In the genomic region with DNA sequence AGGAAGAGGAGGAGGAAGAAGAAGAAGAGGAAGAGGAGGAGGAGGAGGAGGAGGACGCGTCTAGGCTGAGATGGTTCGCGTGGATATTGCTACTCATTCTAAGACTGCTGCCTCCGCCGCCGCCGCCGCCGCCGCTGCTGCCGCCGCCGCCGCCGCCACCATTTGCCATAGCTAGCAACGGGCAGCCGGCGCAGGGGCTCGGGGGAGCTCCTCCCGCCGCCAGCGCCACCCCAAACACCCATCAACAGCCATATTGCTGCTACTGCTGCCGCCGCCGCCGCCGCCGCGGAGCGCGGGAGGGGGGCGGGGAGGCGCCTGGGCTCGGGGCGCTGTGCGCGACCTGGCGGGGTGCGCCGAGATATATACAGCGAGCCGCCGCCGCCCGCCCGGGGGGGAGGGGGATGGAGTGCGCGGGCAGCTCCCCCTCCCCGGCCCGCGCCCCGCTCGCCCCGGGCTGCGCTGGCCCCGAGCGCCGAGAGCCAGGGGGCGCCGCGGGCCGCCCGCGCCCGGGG, we compare ENCODE assay signal across 8 cellular contexts. TPM values are rescaled to one million over a fixed set of nuclear protein-coding genes. Genes with fewer than 3 reads are reported as not detected.
A peak's percentile ranks its signal among the peaks of the same experiment; 100 is the strongest.
DNase-seq lines count a peak whose midpoint lies in the region; ATAC-seq and TF ChIP-seq lines count a peak whose summit lies in the region.

A gene (minus strand): TSS at position 335 of the 512 bp plus-strand sequence.

- H3K4me1 ChIP-seq in Panc1 (ENCODE audit: control insufficient read depth, insufficient read depth, low read length): peaks cover 38% of the 10 kb centered on the region
- H3K4me1 ChIP-seq in endocrine pancreas (ENCODE audit: control insufficient read depth, insufficient read depth, low read length): peaks cover 7% of the 10 kb centered on the region
- H3K4me1 ChIP-seq in mucosa of rectum (ENCODE audit: control insufficient read depth in 2 of 2, insufficient read depth in 2 of 2, low read length in 2 of 2): no peaks in the 10 kb centered on the region
- H3K4me1 ChIP-seq in vagina: peaks cover 11% of the 10 kb centered on the region

- CTCF ChIA-PET in Panc1 (lab: Charles Lee): interaction anchor here (0.5 to 0.6 kb wide), 2 partner anchors 322 to 479 kb away, joined by 4 to 5 read pairs; no protein-coding TSS in a partner anchor

- H3K9me3 ChIP-seq in Panc1 (ENCODE audit: control insufficient read depth, insufficient read depth, low read depth, low read length) (no peaks in the 10 kb centered on the region), endocrine pancreas (ENCODE audit: control insufficient read depth, low read length) (no peaks in the 10 kb centered on the region), mucosa of rectum (ENCODE audit: control insufficient read depth in 2 of 2, low read length in 2 of 2) (no peaks in the 10 kb centered on the region), vagina (no peaks in the 10 kb centered on the region)

- peak within 1 kb of the TSS; percentile 87 to 90 for H3K4me3 ChIP-seq in Panc1 (ENCODE audit: low read depth in 2 of 2, low read length in 2 of 2)
- H3K4me3 ChIP-seq in endocrine pancreas (ENCODE audit: control insufficient read depth, insufficient read depth, low read length): peak within 1 kb of the TSS; percentile 79
- H3K4me3 ChIP-seq in mucosa of rectum (ENCODE audit: low read length in 2 of 2): peak within 1 kb of the TSS; percentile 68 to 73
- H3K4me3 ChIP-seq in vagina: peak within 1 kb of the TSS; percentile 48 to 69

- H3K36me3 ChIP-seq in Panc1 (ENCODE audit: control insufficient read depth, insufficient read depth, low read length) (no peaks in the 10 kb centered on the region), endocrine pancreas (ENCODE audit: control insufficient read depth, insufficient read depth, low read length) (no peaks in the 10 kb centered on the region), mucosa of rectum (ENCODE audit: control insufficient read depth in 2 of 2, insufficient read depth in 2 of 2, low read length in 2 of 2) (no peaks in the 10 kb centered on the region), vagina (no peaks in the 10 kb centered on the region)

- no peaks in the 10 kb centered on the region for H3K4me1 Mint-ChIP-seq in activated CD4-positive, alpha-beta T cell treated with anti-CD3 and anti-CD28 coated beads, Interleukin-2, amount 10 ng/mL, durations not matched to agents 24 days and 14 days

- H3K4me3 Mint-ChIP-seq in activated CD4-positive, alpha-beta T cell treated with anti-CD3 and anti-CD28 coated beads, Interleukin-2, amount 10 ng/mL, durations not matched to agents 24 days and 14 days: no peak within 1 kb of the TSS

- no peaks in the 10 kb centered on the region for H3K9me3 Mint-ChIP-seq in activated CD4-positive, alpha-beta T cell treated with anti-CD3 and anti-CD28 coated beads, Interleukin-2, amount 10 ng/mL, durations not matched to agents 24 days and 14 days

- peak; percentile 25; the same call in 1 of the 2 replicates for TF ChIP-seq CTCF in Panc1 (IDR thresholded peaks at IDR 0.05)
- TF ChIP-seq CTCF in vagina (IDR thresholded peaks at IDR 0.05): no peak

- H3K27ac ChIP-seq in Panc1 (ENCODE audit: low read length): peak within 1 kb of the TSS; percentile 91
- peak within 1 kb of the TSS; percentile 49 to 56 for H3K27ac ChIP-seq in mucosa of rectum (ENCODE audit: low read depth in 2 of 2, low read length in 2 of 2)
- peak within 1 kb of the TSS; percentile 53 for H3K27ac ChIP-seq in vagina

- H3K9ac ChIP-seq in endocrine pancreas (ENCODE audit: control insufficient read depth, insufficient read depth, low read length) (peak within 1 kb of the TSS; percentile 94), mucosa of rectum (ENCODE audit: low read depth in 1 of 2, low read length in 2 of 2) (peak within 1 kb of the TSS; percentile 47 to 62)

- in situ Hi-C loops in Panc1 (cut with HindIII; ENCODE audit: low pct_unique_long_range_greater_than_20kb, low sequenced_read_pairs): no loop called here

- intact Hi-C loops in activated CD4-positive, alpha-beta T cell treated with anti-CD3 and anti-CD28 coated beads, Interleukin-2, amount 10 ng/mL, durations not matched to agents 24 days and 14 days (cut with micrococcal nuclease): no loop called here
- intact Hi-C loops in Panc1 (cut with micrococcal nuclease; ENCODE audit: unreplicated experiment): no loop called here
- intact Hi-C loops in vagina (cut with DNase I): loop anchor here (5.0 kb wide), 1 partner anchor 230 kb away; no protein-coding TSS in a partner anchor

- POLR2A ChIA-PET in Panc1 (lab: Charles Lee): interaction anchor here (0.6 to 0.7 kb wide), 3 partner anchors 77 to 149 kb away, joined by 3 to 4 read pairs (median 4); no protein-coding TSS in a partner anchor

- peak; percentile 75 for ATAC-seq in Panc1

- no peaks in the 10 kb centered on the region for H3K36me3 Mint-ChIP-seq in activated CD4-positive, alpha-beta T cell treated with anti-CD3 and anti-CD28 coated beads, Interleukin-2, amount 10 ng/mL, durations not matched to agents 24 days and 14 days (ENCODE audit: low read depth)

- H3K27ac Mint-ChIP-seq in activated CD4-positive, alpha-beta T cell treated with anti-CD3 and anti-CD28 coated beads, Interleukin-2, amount 10 ng/mL, durations not matched to agents 24 days and 14 days: no peak within 1 kb of the TSS

- H3K27me3 Mint-ChIP-seq in activated CD4-positive, alpha-beta T cell treated with anti-CD3 and anti-CD28 coated beads, Interleukin-2, amount 10 ng/mL, durations not matched to agents 24 days and 14 days: peaks cover 72% of the 10 kb centered on the region

- H3K27me3 ChIP-seq in Panc1 (ENCODE audit: control insufficient read depth, insufficient read depth, low read length) (no peaks in the 10 kb centered on the region), endocrine pancreas (ENCODE audit: control insufficient read depth, insufficient read depth, low read length) (no peaks in the 10 kb centered on the region), mucosa of rectum (ENCODE audit: control insufficient read depth in 2 of 2, insufficient read depth in 2 of 2, low read length in 2 of 2) (peaks cover 24 to 36% of the 10 kb centered on the region in 2 donors), vagina (no peaks in the 10 kb centered on the region)

- no TSS peak for BruUV-seq in Panc1 (replicated peaks; lab: Mats Ljungman, UMichigan)

- TF ChIP-seq POLR2A in vagina (IDR thresholded peaks at IDR 0.05): no peak

- DNase-seq in activated CD4-positive, alpha-beta T cell treated with anti-CD3 and anti-CD28 coated beads for 48 hours: peak; percentile 16
- DNase-seq in activated CD4-positive, alpha-beta T cell treated with anti-CD3 and anti-CD28 coated beads, Interleukin-2, amount 10 ng/mL, durations not matched to agents 24 days and 14 days: no peak
- DNase-seq in Panc1 (ENCODE audit: low read depth, low spot score) (no peak), vagina (ENCODE audit: extremely low spot score in 2 of 2) (no peak), activated gamma-delta T cell treated with Interleukin-2 at 50 U/mL for 16 hours (no peak), NCI-H446 treated with DMSO at 0.1 percent for 48 hours (lab: John Stamatoyannopoulos, UW) (no peak)

RNA-seq across cellular contexts. Expression of the gene that starts here (rescaled TPM):
- total RNA-seq in activated CD4-positive, alpha-beta T cell treated with anti-CD3 and anti-CD28 coated beads, Interleukin-2, amount 10 ng/mL, durations not matched to agents 24 days and 14 days: not detected in 2 replicates
- total RNA-seq in Panc1 (2021; ENCODE audit: unreplicated experiment) (91.9 TPM), vagina (94.3 TPM)
- polyA plus RNA-seq in Panc1 (2012; ENCODE audit: insufficient read length): 75.5 TPM

Comparison
In these comparisons a context has a peak if more than half of its experiments do, and no peak if none do; other contexts are left out.
1. RNA of the gene that starts here (total RNA-seq): 94.3 TPM in vagina (single experiment) and 91.9 TPM in Panc1 (single experiment); not detected in activated CD4-positive, alpha-beta T cell treated with anti-CD3 and anti-CD28 coated beads, Interleukin-2, amount 10 ng/mL, durations not matched to agents 24 days and 14 days; every median in the first group is over 10 times any median in the second.
2. Peak in every context shown above with its lines, with median percentiles within 50 percentile points of each other: H3K27ac ChIP-seq and H3K4me3 ChIP-seq.